ENCODE assay signal across 21 cellular contexts in genomic region chr6:7301702-7302101, GRCh38.
"Had no signal": no experiment of that assay in that cellular context is flagged by ENCODE, and none has a peak within 500 bp of the region (broad histone marks: within the 10 kb centered on the region; RNA-seq: fewer than 3 reads in every experiment).

No MANE protein-coding gene starts in this region.

- DNase-seq: effector memory CD4-positive, alpha-beta T cell; gastrocnemius medialis; heart right ventricle; hypothalamus; left ventricle myocardium inferior; naive thymus-derived CD4-positive, alpha-beta T cell; posterior cingulate gyrus; spleen; stimulated activated CD4-positive, alpha-beta T cell treated with anti-CD3 and anti-CD28 coated beads, Interleukin-15, amount 100 ng/mL, for 24 hours; stimulated activated CD4-positive, alpha-beta T cell treated with anti-CD3 and anti-CD28 coated beads, Interleukin-1b, Interleukin-23, amount 100 ng/mL, for 48 hours; stimulated activated CD4-positive, alpha-beta T cell treated with anti-CD3 and anti-CD28 coated beads, Interleukin-4, amount 100 ng/mL, for 24 hours; tibial artery; upper lobe of left lung; uterus had no signal

- H3K27ac Mint-ChIP-seq: stimulated activated memory B cell treated with anti-CD40 and anti-IgM and Interleukin-4, amounts not matched to agents 10 μg/mL and 1 μg/mL and 100 μg/mL, for 72 hours; stimulated activated naive CD8-positive, alpha-beta T cell treated with anti-CD3 and anti-CD28 coated beads, Interleukin-15, Interleukin-2, amounts not matched to agents 100 ng/mL and 50 ng/mL, for 24 hours had no signal

- H3K9me3 ChIP-seq: esophagus muscularis mucosa, gastrocnemius medialis, heart right ventricle, left ventricle myocardium inferior, neutrophil, spleen, tibial artery, upper lobe of left lung, uterus had no signal

- H3K4me3 ChIP-seq: esophagus muscularis mucosa, gastrocnemius medialis, heart right ventricle, left ventricle myocardium inferior, lung, spleen, tibial artery, upper lobe of left lung, uterus had no signal

- H3K9me3 Mint-ChIP-seq: naive thymus-derived CD4-positive, alpha-beta T cell; stimulated activated memory B cell treated with anti-CD40 and anti-IgM and Interleukin-4, amounts not matched to agents 10 μg/mL and 1 μg/mL and 100 μg/mL, for 72 hours; stimulated activated naive CD8-positive, alpha-beta T cell treated with anti-CD3 and anti-CD28 coated beads, Interleukin-15, Interleukin-2, amounts not matched to agents 100 ng/mL and 50 ng/mL, for 24 hours had no signal

- H3K27me3 ChIP-seq: esophagus muscularis mucosa, gastrocnemius medialis, heart right ventricle, neutrophil, spleen, tibial artery, upper lobe of left lung, uterus had no signal

- H3K27me3 Mint-ChIP-seq: naive thymus-derived CD4-positive, alpha-beta T cell; stimulated activated memory B cell treated with anti-CD40 and anti-IgM and Interleukin-4, amounts not matched to agents 10 μg/mL and 1 μg/mL and 100 μg/mL, for 72 hours; stimulated activated naive CD8-positive, alpha-beta T cell treated with anti-CD3 and anti-CD28 coated beads, Interleukin-15, Interleukin-2, amounts not matched to agents 100 ng/mL and 50 ng/mL, for 24 hours had no signal

- ATAC-seq: gastrocnemius medialis; heart right ventricle; naive thymus-derived CD4-positive, alpha-beta T cell; sciatic nerve; stimulated activated memory B cell treated with anti-CD40 and anti-IgM and Interleukin-4, amounts not matched to agents 10 μg/mL and 1 μg/mL and 100 μg/mL, for 72 hours had no signal

- H3K4me1 ChIP-seq: esophagus muscularis mucosa, gastrocnemius medialis, heart right ventricle, tibial artery, uterus had no signal

- H3K36me3 ChIP-seq: uterus had no signal

- H3K27ac ChIP-seq: epithelial cell of prostate, esophagus muscularis mucosa, gastrocnemius medialis, heart right ventricle, left ventricle myocardium inferior, neutrophil, spleen, tibial artery, upper lobe of left lung, uterus had no signal

- H3K4me3 Mint-ChIP-seq: naive thymus-derived CD4-positive, alpha-beta T cell; stimulated activated memory B cell treated with anti-CD40 and anti-IgM and Interleukin-4, amounts not matched to agents 10 μg/mL and 1 μg/mL and 100 μg/mL, for 72 hours; stimulated activated naive CD8-positive, alpha-beta T cell treated with anti-CD3 and anti-CD28 coated beads, Interleukin-15, Interleukin-2, amounts not matched to agents 100 ng/mL and 50 ng/mL, for 24 hours had no signal
